In genomic region chr16:8892101-8892575, GRCh38 we compare ENCODE assay signal across 8 cellular contexts. TPM values are rescaled to one million over a fixed set of nuclear protein-coding genes. Genes with fewer than 3 reads are reported as not detected.
DNase-seq lines count a peak whose midpoint lies in the region; ATAC-seq lines count a peak whose summit lies in the region.
"Had no signal": no experiment of that assay in that cellular context is flagged by ENCODE, and none has a peak within 500 bp of the region (broad histone marks: within the 10 kb centered on the region; RNA-seq: fewer than 3 reads in every experiment).

No MANE protein-coding gene starts in this region.

- no peak overlapping the region for H2BK15ac ChIP-seq in neuronal stem cell (ENCODE audit: low read length)

- peak overlapping the region in 1 of 2 donors; percentile 37 for H3K4me3 ChIP-seq in neuronal stem cell (ENCODE audit: low read length in 2 of 2)
- H3K4me3 ChIP-seq in trophoblast cell (ENCODE audit: low read depth, low read length), result no peak overlapping the region
- H3K4me3 ChIP-seq: tibial artery had no signal

- H3K4me1 ChIP-seq in neuronal stem cell (ENCODE audit: control insufficient read depth in 2 of 2, insufficient read depth in 1 of 2, low read depth in 1 of 2, low read length in 2 of 2) (peaks cover 6 to 8% of the 10 kb centered on the region in 2 donors), trophoblast cell (ENCODE audit: control insufficient read depth in 1 of 2, insufficient read depth in 2 of 2, low read length in 2 of 2) (no peaks in the 10 kb centered on the region)

- peak overlapping the region; percentile 25 for H3K27ac ChIP-seq in neuronal stem cell (replicated peaks; ENCODE audit: low read length)
- H3K27ac ChIP-seq in trophoblast cell (ENCODE audit: low read depth, low read length), result no peak overlapping the region
- H3K27ac ChIP-seq: tibial artery had no signal

- H4K91ac ChIP-seq in neuronal stem cell (ENCODE audit: low read depth, low read length, poor library complexity) (no peak overlapping the region), trophoblast cell (ENCODE audit: low read depth, low read length) (no peak overlapping the region)

- DNase-seq in neuronal stem cell (ENCODE audit: low spot score) (no peak), NCI-H1417 treated with DMSO at 0.1 percent for 48 hours (lab: John Stamatoyannopoulos, UW) (no peak), trophoblast cell (no peak), NOMO-1 (lab: John Stamatoyannopoulos, UW; ENCODE audit: unreplicated experiment in 2 of 2) (no peak)

- H3K9ac ChIP-seq in neuronal stem cell (ENCODE audit: low read depth, low read length, poor library complexity) (no peak overlapping the region), trophoblast cell (ENCODE audit: low read length) (no peak overlapping the region)

- no peaks in the 10 kb centered on the region for H3K79me2 ChIP-seq in trophoblast cell (ENCODE audit: control insufficient read depth, insufficient read depth, low read length, poor library complexity)

- H3K4ac ChIP-seq in neuronal stem cell (ENCODE audit: low read length) (no peak overlapping the region), trophoblast cell (ENCODE audit: low read depth, low read length) (no peak overlapping the region)

- H3K14ac ChIP-seq in neuronal stem cell (ENCODE audit: low read length) (no peak overlapping the region), trophoblast cell (ENCODE audit: low read length) (no peak overlapping the region)

- H2BK120ac ChIP-seq in neuronal stem cell (ENCODE audit: low read depth, low read length) (no peak overlapping the region), trophoblast cell (ENCODE audit: insufficient read depth, low read length, poor library complexity) (no peak overlapping the region)

- H2AK5ac ChIP-seq in neuronal stem cell (ENCODE audit: low read depth, low read length), result no peak overlapping the region
- H2AK5ac ChIP-seq in trophoblast cell (ENCODE audit: low read length), result no peak overlapping the region

- H2AFZ ChIP-seq in neuronal stem cell (ENCODE audit: low read length) (no peak overlapping the region), trophoblast cell (ENCODE audit: insufficient read depth, low read length, poor library complexity) (no peak overlapping the region)

- no peak overlapping the region for H3K18ac ChIP-seq in neuronal stem cell (ENCODE audit: low read length)
- no peak overlapping the region for H3K18ac ChIP-seq in trophoblast cell (ENCODE audit: low read length)

- no peak overlapping the region for H4K12ac ChIP-seq in trophoblast cell (ENCODE audit: low read depth, low read length)

- H3K36me3 ChIP-seq in neuronal stem cell (replicated peaks in 1 of 2; ENCODE audit: control insufficient read depth in 2 of 2, insufficient read depth in 2 of 2, low read length in 2 of 2) (peaks cover 49 to 99% of the 10 kb centered on the region in 2 donors), trophoblast cell (ENCODE audit: control insufficient read depth in 1 of 2, insufficient read depth in 2 of 2, low read length in 2 of 2) (peaks cover 65 to 74% of the 10 kb centered on the region in 2 experiments)

- H2BK5ac ChIP-seq in neuronal stem cell (ENCODE audit: low read length), result no peak overlapping the region
- H2BK5ac ChIP-seq in trophoblast cell (ENCODE audit: low read depth, low read length, poor library complexity), result no peak overlapping the region

- whole genome bisulfite sequencing in neuronal stem cell (ENCODE audit: extremely low coverage in 2 of 2, insufficient read length in 2 of 2, insufficient replicate concordance in 1 of 2), 2 donors, result no CpG with 5 or more reads among the region's 16 CpGs
- no CpG with 5 or more reads among the region's 16 CpGs for WGBS in trophoblast cell (ENCODE audit: extremely low coverage, insufficient coverage, insufficient read length)

- H4K8ac ChIP-seq in neuronal stem cell (ENCODE audit: low read depth, low read length) (no peak overlapping the region), trophoblast cell (ENCODE audit: low read depth, low read length) (no peak overlapping the region)

- H2BK12ac ChIP-seq in neuronal stem cell (ENCODE audit: low read length) (no peak overlapping the region), trophoblast cell (ENCODE audit: low read length) (no peak overlapping the region)

- H3K27me3 ChIP-seq in neuronal stem cell (ENCODE audit: control insufficient read depth in 3 of 3, insufficient read depth in 3 of 3, low read depth in 1 of 3, low read length in 3 of 3) (no peaks in the 10 kb centered on the region), trophoblast cell (ENCODE audit: insufficient read depth, low read length) (no peaks in the 10 kb centered on the region)
- H3K27me3 ChIP-seq: tibial artery had no signal

- H3K9me3 ChIP-seq in neuronal stem cell (replicated peaks in 1 of 2; ENCODE audit: control insufficient read depth in 2 of 2, insufficient read depth in 1 of 2, low read depth in 1 of 2, low read length in 2 of 2) (peaks cover 0 to 2% of the 10 kb centered on the region in 2 donors), trophoblast cell (ENCODE audit: insufficient read depth, low read depth, low read length) (peaks cover 2% of the 10 kb centered on the region)
- H3K9me3 ChIP-seq: tibial artery had no signal

- H3K23ac ChIP-seq in neuronal stem cell (ENCODE audit: low read depth, low read length, poor library complexity), result peak overlapping the region; percentile 51
- H3K23ac ChIP-seq in trophoblast cell (ENCODE audit: low read length), result no peak overlapping the region

- ATAC-seq in GM18868 (IDR thresholded peaks at IDR 0.05; ENCODE audit: unreplicated experiment), result peak; percentile 33
- peak; percentile 28 for ATAC-seq in GM21723 (IDR thresholded peaks at IDR 0.05; ENCODE audit: unreplicated experiment)
- peak; percentile 10 for ATAC-seq in HG03575 (IDR thresholded peaks at IDR 0.05; ENCODE audit: extremely low read depth, insufficient number of reproducible peaks, low FRiP score, unreplicated experiment)

- H3K79me1 ChIP-seq in neuronal stem cell (ENCODE audit: low read depth, low read length) (no peaks in the 10 kb centered on the region), trophoblast cell (ENCODE audit: low read length) (no peaks in the 10 kb centered on the region)

- H3K4me2 ChIP-seq in neuronal stem cell (ENCODE audit: insufficient read depth, low read length, poor library complexity, severe bottlenecking), result no peak overlapping the region
- H3K4me2 ChIP-seq in trophoblast cell (ENCODE audit: low read length), result no peak overlapping the region

RNA-seq across cellular contexts. Expression of gene LITAFD, which starts 10.0 kb away (rescaled TPM):
- polyA plus RNA-seq in neuronal stem cell (2013, experiment 1 of 2), result not detected
- not detected for polyA plus RNA-seq in neuronal stem cell (2013, experiment 2 of 2)
- polyA plus RNA-seq in trophoblast cell (2013), result not detected in 2 replicates

RNA-seq across cellular contexts. Expression of gene CARHSP1, which starts 23.3 kb away (rescaled TPM):
- polyA plus RNA-seq in neuronal stem cell (2013, experiment 1 of 2), result 107 TPM
- polyA plus RNA-seq in neuronal stem cell (2013, experiment 2 of 2), result 99.5 TPM
- polyA plus RNA-seq in trophoblast cell (2013), result 111 TPM in 2 replicates
